In the genomic region with DNA sequence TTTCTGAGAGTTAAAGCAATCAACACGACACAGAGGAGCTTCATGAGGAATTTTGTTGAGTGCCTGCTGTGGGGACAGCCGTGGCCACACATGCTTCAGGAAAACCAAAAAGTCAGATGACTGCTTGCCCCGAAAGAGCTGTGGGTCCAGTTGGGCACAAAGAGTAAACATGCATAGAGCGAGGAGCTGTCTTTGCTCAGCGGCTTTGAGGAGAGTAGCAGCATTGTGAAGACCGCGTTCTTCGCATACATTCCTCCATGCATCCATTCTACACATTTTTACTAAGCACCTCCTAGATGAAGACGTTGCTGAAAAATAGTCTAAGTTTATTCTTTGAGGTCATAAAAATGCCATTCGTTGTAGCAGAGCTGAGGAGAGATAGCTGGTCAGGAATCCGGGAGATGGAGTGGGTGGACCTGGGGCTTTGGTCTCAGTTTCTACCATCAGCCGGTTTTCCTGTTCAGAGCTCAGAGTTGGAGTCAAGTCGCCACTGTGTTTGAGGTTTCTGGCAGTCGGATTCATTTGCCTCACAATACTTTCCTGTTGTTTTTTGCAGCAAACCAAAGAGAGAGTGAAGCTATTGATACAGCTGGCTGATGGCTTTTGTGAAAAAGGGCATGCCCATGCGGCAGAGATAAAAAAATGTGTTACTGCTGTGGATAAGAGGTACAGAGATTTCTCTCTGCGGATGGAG, we compare ENCODE assay signal across 18 cellular contexts.
"Had no signal": no experiment of that assay in that cellular context is flagged by ENCODE, and none has a peak within 500 bp of the region (broad histone marks: within the 10 kb centered on the region; RNA-seq: fewer than 3 reads in every experiment).

No MANE protein-coding gene starts in this region.

- H3K27ac Mint-ChIP-seq: activated CD4-positive, alpha-beta T cell treated with anti-CD3 and anti-CD28 coated beads, Interleukin-2, amount 10 ng/mL, durations not matched to agents 24 days and 14 days; activated T-helper 2 cell treated with anti-CD3 and anti-CD28 coated beads, Interferon-gamma antibody, Interleukin-2, Interleukin-4, amounts not matched to agents 10 μg/mL and 5 μg/mL and 100 μg/mL, durations not matched to agents 14 hours and 24 hours and 36 hours; stimulated activated naive CD8-positive, alpha-beta T cell treated with anti-CD3 and anti-CD28 coated beads, Interleukin-15, amount 100 ng/mL, for 72 hours had no signal

- H3K9me3 Mint-ChIP-seq: activated CD4-positive, alpha-beta T cell treated with anti-CD3 and anti-CD28 coated beads, Interleukin-2, amount 10 ng/mL, durations not matched to agents 24 days and 14 days; activated T-helper 2 cell treated with anti-CD3 and anti-CD28 coated beads, Interferon-gamma antibody, Interleukin-2, Interleukin-4, amounts not matched to agents 10 μg/mL and 5 μg/mL and 100 μg/mL, durations not matched to agents 14 hours and 24 hours and 36 hours; effector memory CD8-positive, alpha-beta T cell; stimulated activated naive CD8-positive, alpha-beta T cell treated with anti-CD3 and anti-CD28 coated beads, Interleukin-15, amount 100 ng/mL, for 72 hours had no signal

- H3K4me1 ChIP-seq: adrenal gland, gastrocnemius medialis, left ventricle myocardium inferior had no signal

- H3K27me3 Mint-ChIP-seq: stimulated activated naive CD8-positive, alpha-beta T cell treated with anti-CD3 and anti-CD28 coated beads, Interleukin-15, amount 100 ng/mL, for 72 hours had no signal

- H3K9me3 ChIP-seq: adrenal gland, gastrocnemius medialis, left ventricle myocardium inferior, thoracic aorta had no signal

- H3K27ac ChIP-seq: adrenal gland, epithelial cell of prostate, gastrocnemius medialis, left ventricle myocardium inferior, thoracic aorta had no signal

- H3K4me1 Mint-ChIP-seq: activated CD4-positive, alpha-beta T cell treated with anti-CD3 and anti-CD28 coated beads, Interleukin-2, amount 10 ng/mL, durations not matched to agents 24 days and 14 days had no signal

- H3K4me3 Mint-ChIP-seq: activated CD4-positive, alpha-beta T cell treated with anti-CD3 and anti-CD28 coated beads, Interleukin-2, amount 10 ng/mL, durations not matched to agents 24 days and 14 days; effector memory CD8-positive, alpha-beta T cell; stimulated activated naive CD8-positive, alpha-beta T cell treated with anti-CD3 and anti-CD28 coated beads, Interleukin-15, amount 100 ng/mL, for 72 hours had no signal

- H3K4me3 ChIP-seq: adrenal gland, gastrocnemius medialis, left ventricle myocardium inferior, thoracic aorta had no signal

- DNase-seq: activated CD4-positive, alpha-beta T cell treated with anti-CD3 and anti-CD28 coated beads, Interleukin-2, amount 10 ng/mL, durations not matched to agents 24 days and 14 days; activated CD8-positive, alpha-beta memory T cell treated with anti-CD3 and anti-CD28 coated beads for 24 hours; activated naive CD4-positive, alpha-beta T cell treated with anti-CD3 and anti-CD28 coated beads, Interleukin-2, amount 50 U/mL, for 16 hours; activated T-cell treated with anti-CD3 and anti-CD28 coated beads for 4 hours; adrenal gland; central memory CD4-positive, alpha-beta T cell; cortex of kidney; effector memory CD8-positive, alpha-beta T cell; gastrocnemius medialis; kidney; left ventricle myocardium inferior; mesendoderm; stimulated activated CD4-positive, alpha-beta T cell treated with anti-CD3 and anti-CD28 coated beads, Interleukin-4, amount 100 ng/mL, for 4 hours; stimulated activated naive CD8-positive, alpha-beta T cell treated with anti-CD3 and anti-CD28 coated beads, Interleukin-15, amount 100 ng/mL, for 72 hours; T-helper 1 cell had no signal

- H3K27me3 ChIP-seq: adrenal gland, gastrocnemius medialis had no signal

- FAIRE-seq: kidney had no signal
